18 cellular contexts compared by ENCODE assay signal in the genomic region with DNA sequence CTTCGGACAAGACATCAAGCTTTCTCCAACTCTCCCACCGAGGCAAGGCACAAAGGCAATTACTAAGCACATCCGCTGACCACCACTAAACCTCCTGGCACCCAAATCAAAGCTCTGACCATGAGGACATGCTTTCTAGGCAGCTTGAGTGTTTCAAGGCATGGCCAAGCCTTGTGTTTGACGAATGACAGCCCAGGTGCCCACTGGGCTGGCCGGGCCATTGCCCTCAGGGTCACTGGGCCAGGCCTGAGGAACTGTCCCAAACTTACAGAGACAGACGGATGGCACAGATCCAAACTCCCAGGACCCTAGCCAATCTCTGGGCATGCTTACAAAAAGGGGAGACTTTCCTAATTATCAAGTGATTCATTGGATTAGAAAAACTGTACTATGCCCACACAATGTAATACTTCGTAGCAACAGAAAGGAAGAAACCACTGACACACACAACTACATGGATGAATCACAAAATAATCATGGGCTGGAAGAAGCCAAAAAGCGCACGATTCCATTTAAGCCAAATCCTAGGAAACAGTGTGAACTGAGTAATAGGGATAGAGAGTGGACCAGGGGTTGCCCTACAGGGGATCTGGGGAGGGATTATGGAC. TPM values are rescaled to one million over a fixed set of nuclear protein-coding genes. Genes with fewer than 3 reads are reported as not detected.
DNase-seq lines count a peak whose midpoint lies in the region; ATAC-seq, FAIRE-seq and TF ChIP-seq lines count a peak whose summit lies in the region.
"Had no signal": no experiment of that assay in that cellular context is flagged by ENCODE, and none has a peak within 500 bp of the region (broad histone marks: within the 10 kb centered on the region; RNA-seq: fewer than 3 reads in every experiment).

No MANE protein-coding gene starts in this region.

- H3K4me1 ChIP-seq in A549 (peaks cover 63% of the 10 kb centered on the region), PC-3 (ENCODE audit: insufficient read depth, low read length) (peaks cover 55% of the 10 kb centered on the region), keratinocyte (ENCODE audit: control insufficient read depth, extremely low read depth, insufficient read depth, low read length) (peaks cover 60% of the 10 kb centered on the region)
- H3K4me1 ChIP-seq: Peyer's patch had no signal

- 89% methylated on average over 9 of the region's 9 CpGs for WGBS in A549 (ENCODE audit: missing lambda C conversion rate)

- no peaks in the 10 kb centered on the region for H3F3A ChIP-seq in PC-3 (ENCODE audit: low read length, unreplicated experiment)

- H3K9ac ChIP-seq in PC-3 (ENCODE audit: low read length) (no peak overlapping the region), keratinocyte (ENCODE audit: control insufficient read depth, extremely low read depth, insufficient read depth, low read length) (no peak overlapping the region)

- CTCF ChIA-PET in A549 (lab: Yijun Ruan, JAX) (interaction anchor here (2.7 kb wide), 1 partner anchor 20 kb away, joined by 9 read pairs; the partner anchor contains the start of gene CRACDL), PC-3 (lab: Charles Lee) (no interaction called here)

- no peaks in the 10 kb centered on the region for H3K36me3 ChIP-seq in PC-3 (ENCODE audit: low read depth, low read length)
- H3K36me3 ChIP-seq in keratinocyte (ENCODE audit: control insufficient read depth in 2 of 2, extremely low read depth in 1 of 2, insufficient read depth in 2 of 2, low read length in 2 of 2) = no peaks in the 10 kb centered on the region
- H3K36me3 ChIP-seq: heart right ventricle, Peyer's patch had no signal

- FAIRE-seq in A549 (lab: Jason Lieb, UNC) = no peak
- FAIRE-seq in keratinocyte (lab: Jason Lieb, UNC) = peak; percentile 78
- FAIRE-seq: GM12891, H1, kidney had no signal

- ATAC-seq in A549 (no peak), PC-3 (no peak)
- ATAC-seq: effector memory CD8-positive, alpha-beta T cell; heart right ventricle; stimulated activated effector memory CD8-positive, alpha-beta T cell treated with anti-CD3 and anti-CD28 coated beads, Interleukin-12 subunit alpha, Interleukin-12 subunit beta, amount 100 ng/mL, for 72 hours had no signal

- dilution Hi-C loops in keratinocyte (cut with MboI; ENCODE audit: extremely low pct_ligation_motif_present, low sequenced_read_pairs) = no loop called here

- peak overlapping the region; percentile 77 to 87; a peak in 4 of 6 replicates for H3K27ac ChIP-seq in A549
- 0 out of 2 replicates have a peak overlapping the region, but pooled peaks have one; percentile 20 for H3K27ac ChIP-seq in PC-3 (ENCODE audit: low read length)
- peak overlapping the region; percentile 46 for H3K27ac ChIP-seq in keratinocyte (ENCODE audit: control insufficient read depth, insufficient read depth, low read length)
- H3K27ac ChIP-seq: heart right ventricle, Peyer's patch had no signal

- H3K9me1 ChIP-seq in keratinocyte (ENCODE audit: control insufficient read depth, extremely low read depth, insufficient read depth, low read length) = no peaks in the 10 kb centered on the region

- no peak for TF ChIP-seq CTCF in A549 (IDR thresholded peaks at IDR 0.05)
- TF ChIP-seq CTCF in PC-3 (conservative IDR thresholded peaks at IDR 0.05; ENCODE audit: low read depth, low read length) = no peak
- TF ChIP-seq CTCF in keratinocyte (optimal IDR thresholded peaks at IDR 0.05 in 1 of 3, IDR thresholded peaks at IDR 0.05 in 1 of 3, conservative IDR thresholded peaks at IDR 0.05 in 1 of 3; ENCODE audit: extremely low read depth in 1 of 3, insufficient read depth in 2 of 3, low read length in 3 of 3) = no peak

- no peak for TF ChIP-seq POLR2A in A549 (IDR thresholded peaks at IDR 0.05; ENCODE audit: low read length)

- TF ChIP-seq EP300 in A549 (IDR thresholded peaks at IDR 0.05) = no peak

- DNase-seq in A549 (ENCODE audit: low read depth in 1 of 2, low spot score in 1 of 2) = no peak
- peak; percentile 66 for DNase-seq in PC-3
- peak; percentile 71 for DNase-seq in dermis blood vessel endothelial cell
- no peak for DNase-seq in keratinocyte (ENCODE audit: low read depth, low spot score)
- no peak for DNase-seq in activated CD8-positive, alpha-beta memory T cell treated with anti-CD3 and anti-CD28 coated beads, Interleukin-2, amount 50 U/mL, for 4 hours
- no peak for DNase-seq in cerebellar nuclear complex (lab: John Stamatoyannopoulos, UW)
- no peak for DNase-seq in occipital lobe (lab: John Stamatoyannopoulos, UW)
- DNase-seq in HT-29 (ENCODE audit: low spot score) = no peak
- DNase-seq: ACHN; activated gamma-delta T cell; effector memory CD8-positive, alpha-beta T cell; heart right ventricle had no signal

- no TSS peak for BruUV-seq in PC-3 (replicated peaks; lab: Mats Ljungman, UMichigan)

- H3K9me3 ChIP-seq in A549 = peaks cover 2% of the 10 kb centered on the region; the same call in 1 of the 3 replicates
- H3K9me3 ChIP-seq in PC-3 (ENCODE audit: low read length) = no peaks in the 10 kb centered on the region
- no peaks in the 10 kb centered on the region for H3K9me3 ChIP-seq in keratinocyte (ENCODE audit: control insufficient read depth, low read depth, low read length)
- H3K9me3 ChIP-seq: Peyer's patch had no signal

- POLR2A ChIA-PET in A549 (lab: Yijun Ruan, JAX) = no interaction called here
- POLR2A ChIA-PET in PC-3 (lab: Charles Lee; ENCODE audit: unreplicated experiment) = no interaction called here

- H3K4me2 ChIP-seq in A549 = no peak overlapping the region; the same call in 1 of the 3 replicates
- no peak overlapping the region for H3K4me2 ChIP-seq in PC-3 (ENCODE audit: low read length)
- H3K4me2 ChIP-seq in keratinocyte (ENCODE audit: control insufficient read depth, extremely low read depth, insufficient read depth, low read depth, low read length) = peak overlapping the region; percentile 17

- no peaks in the 10 kb centered on the region for H3K27me3 ChIP-seq in PC-3 (ENCODE audit: low read length)
- no peaks in the 10 kb centered on the region for H3K27me3 ChIP-seq in keratinocyte (ENCODE audit: control insufficient read depth, extremely low read depth, insufficient read depth, low read length)
- H3K27me3 ChIP-seq: Peyer's patch had no signal

- H2AFZ ChIP-seq in PC-3 (ENCODE audit: low read length) (no peak overlapping the region), keratinocyte (ENCODE audit: control insufficient read depth, low read length) (no peak overlapping the region)

- H4K20me1 ChIP-seq in PC-3 (ENCODE audit: low read length) (no peaks in the 10 kb centered on the region), keratinocyte (ENCODE audit: control insufficient read depth, extremely low read depth, insufficient read depth, low read length) (peaks cover 4% of the 10 kb centered on the region)

- H3K79me2 ChIP-seq in PC-3 (ENCODE audit: low read length) = no peaks in the 10 kb centered on the region
- H3K79me2 ChIP-seq in keratinocyte (ENCODE audit: control insufficient read depth, insufficient read depth, low read length) = no peaks in the 10 kb centered on the region

- intact Hi-C loops in PC-3 (cut with micrococcal nuclease) = loop anchor here (10.0 kb wide), 2 partner anchors 51 to 271 kb away; no protein-coding TSS in a partner anchor

- TF ChIP-seq RAD21 in A549 (conservative IDR thresholded peaks at IDR 0.05 in 1 of 2, IDR thresholded peaks at IDR 0.05 in 1 of 2) = no peak

- H3K4me3 ChIP-seq in A549 (no peak overlapping the region), PC-3 (ENCODE audit: low read length) (no peak overlapping the region), keratinocyte (ENCODE audit: control insufficient read depth in 2 of 3, extremely low read depth in 1 of 3, insufficient read depth in 2 of 3, low read depth in 1 of 3, low read length in 3 of 3) (no peak overlapping the region)
- H3K4me3 ChIP-seq: heart right ventricle, Peyer's patch, skin epidermis had no signal

- no peaks in the 10 kb centered on the region for H3K9me2 ChIP-seq in PC-3 (replicated peaks; ENCODE audit: low read length)

TF ChIP-seq in A549, 52 proteins besides CTCF, POLR2A, EP300 and RAD21 (continues in another document):
- TF ChIP-seq SMC3 (IDR thresholded peaks at IDR 0.05) = no peak
- TF ChIP-seq FOSL2 (IDR thresholded peaks at IDR 0.05) = no peak
- TF ChIP-seq FOSL2 (CRISPR knock-in tag; IDR thresholded peaks at IDR 0.05) = no peak
- TF ChIP-seq POLR2AphosphoS2 (conservative IDR thresholded peaks at IDR 0.05; ENCODE audit: low read length) = no peak
- TF ChIP-seq GATA3 (IDR thresholded peaks at IDR 0.05; ENCODE audit: borderline replicate concordance) = no peak
- TF ChIP-seq HOXB5 (CRISPR knock-in tag; IDR thresholded peaks at IDR 0.05) = no peak
- TF ChIP-seq ZC3H11A (IDR thresholded peaks at IDR 0.05) = no peak
- TF ChIP-seq TFCP2L1 (CRISPR knock-in tag; IDR thresholded peaks at IDR 0.05) = no peak
- no peak for TF ChIP-seq CBX2 (IDR thresholded peaks at IDR 0.05; ENCODE audit: borderline replicate concordance, low read depth)
- TF ChIP-seq JUNB (IDR thresholded peaks at IDR 0.05) = no peak
- no peak for TF ChIP-seq HES2 (IDR thresholded peaks at IDR 0.05)
- no peak for TF ChIP-seq MYC (IDR thresholded peaks at IDR 0.05; ENCODE audit: borderline replicate concordance, low read length)
- TF ChIP-seq ZNF302 (CRISPR knock-in tag; IDR thresholded peaks at IDR 0.05) = no peak
- TF ChIP-seq RFX5 (IDR thresholded peaks at IDR 0.05) = no peak
- no peak for TF ChIP-seq ZSCAN20 (CRISPR knock-in tag; IDR thresholded peaks at IDR 0.05)

RNA-seq across cellular contexts. Expression of gene CRACDL, which starts 20.2 kb away (rescaled TPM):
- polyA plus RNA-seq in A549 (2011; rRNA removed) (0.11 and 0.21 TPM in 2 replicates), A549 (2017; fragmentation: RNase III; extraction: RNeasy Plus Mini Kit Qiagen cat#74134 plus additional on column Dnase treatment) (0.36 to 0.51 TPM (median 0.45 TPM) in 3 replicates), keratinocyte (1.4 to 2.1 TPM (median 1.6 TPM) in 3 replicates)
- polyA plus RNA-seq in A549 (2012; cell fraction: cytosol; rRNA removed) = 0.24 and 0.25 TPM in 2 replicates
- polyA plus RNA-seq in A549 (2012; cell fraction: nucleus; rRNA removed) = 0.20 and 0.34 TPM in 2 replicates
- polyA minus RNA-seq in A549 (2011; rRNA and poly(A)+ RNA removed) = 0.66 and 0.78 TPM in 2 replicates
- total RNA-seq in PC-3 (2014; rRNA removed) (0.40 TPM in 1 of 2 replicates, not detected in the other), dermis blood vessel endothelial cell (3.3 and 9.0 TPM in 2 replicates), occipital lobe (2.3 TPM)
- 0.89 TPM for polyA plus RNA-seq in keratinocyte (2011; ENCODE audit: low read depth)
- 1.4 and 1.9 TPM in 2 replicates for polyA plus RNA-seq in keratinocyte (2011; cell fraction: cytosol; rRNA removed)
- polyA plus RNA-seq in keratinocyte (2011; cell fraction: nucleus; rRNA removed) = 3.1 and 3.6 TPM in 2 replicates
- polyA plus RNA-seq in keratinocyte (2012; ENCODE audit: low replicate concordance) = 0.92 and 2.0 TPM in 2 replicates
- polyA minus RNA-seq in keratinocyte = 1.9 to 3.9 TPM (median 2.4 TPM) in 3 replicates
- polyA minus RNA-seq in keratinocyte (2011; cell fraction: cytosol; rRNA and poly(A)+ RNA removed) = 5.9 TPM
- polyA minus RNA-seq in keratinocyte (2011; cell fraction: nucleus; rRNA and poly(A)+ RNA removed) = 6.1 and 7.2 TPM in 2 replicates
- total RNA-seq in HT-29 (2014; rRNA removed; shearing (Covaris generic)) = 7.6 and 9.5 TPM in 2 replicates

Comparison
In these comparisons a context has a peak if more than half of its experiments do, and no peak if none do; other contexts are left out.
1. DNase-seq: peak in PC-3 (single experiment) and dermis blood vessel endothelial cell (single experiment); none in A549 (0 of 2), keratinocyte (single experiment), activated CD8-positive, alpha-beta memory T cell treated with anti-CD3 and anti-CD28 coated beads, Interleukin-2, amount 50 U/mL, for 4 hours (single experiment), cerebellar nuclear complex (0 of 2), occipital lobe (single experiment) and HT-29 (single experiment).
2. H3K27ac ChIP-seq: peak in every context shown above with its lines; median percentile 82 in A549; 46 in keratinocyte; 20 in PC-3.